Comparison of ENCODE assay signal across 17 cellular contexts in the genomic region with DNA sequence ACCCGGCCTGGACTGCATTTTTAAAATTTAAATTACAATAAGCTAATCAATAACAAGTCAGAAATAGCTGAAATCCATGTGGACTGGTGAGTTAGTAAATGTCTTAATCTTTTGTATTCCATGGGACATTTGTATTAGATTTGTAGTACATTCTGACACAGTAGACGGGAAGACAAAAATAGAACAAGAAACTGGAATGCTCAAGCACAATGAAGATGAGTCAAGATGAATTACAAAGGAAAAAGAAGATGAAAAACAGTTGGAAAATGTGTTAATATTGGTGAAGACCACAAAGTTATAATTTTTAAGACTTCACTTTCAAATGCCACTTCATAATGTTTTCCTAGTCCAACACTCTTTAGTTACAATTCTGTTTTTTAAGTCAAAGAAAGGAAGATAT.
DNase-seq lines count a peak whose midpoint lies in the region; ATAC-seq, FAIRE-seq and TF ChIP-seq lines count a peak whose summit lies in the region.
"Had no signal": no experiment of that assay in that cellular context is flagged by ENCODE, and none has a peak within 500 bp of the region (broad histone marks: within the 10 kb centered on the region; RNA-seq: fewer than 3 reads in every experiment).

No MANE protein-coding gene starts in this region.

- H2AFZ ChIP-seq in mammary epithelial cell (ENCODE audit: low read depth, low read length), result no peak overlapping the region
- H2AFZ ChIP-seq: GM23338 had no signal

- no peak overlapping the region for H3K4me3 Mint-ChIP-seq in activated CD4-positive, alpha-beta T cell treated with anti-CD3 and anti-CD28 coated beads, Interleukin-2, amount 10 ng/mL, durations not matched to agents 7 days and 5 days
- H3K4me3 Mint-ChIP-seq: CD4-positive, alpha-beta memory T cell; GM23338 had no signal

- TF ChIP-seq CTCF in mammary epithelial cell (conservative IDR thresholded peaks at IDR 0.05 in 1 of 2, IDR thresholded peaks at IDR 0.05 in 1 of 2; ENCODE audit: extremely low read depth in 1 of 2, insufficient read depth in 1 of 2, low read depth in 1 of 2, low read length in 2 of 2), result no peak

- WGBS in mammary epithelial cell (ENCODE audit: low coverage, missing lambda C conversion rate), result 100% methylated on average over 2 of the region's 2 CpGs

- peaks cover 40% of the 10 kb centered on the region for H3K36me3 Mint-ChIP-seq in activated CD4-positive, alpha-beta T cell treated with anti-CD3 and anti-CD28 coated beads, Interleukin-2, amount 10 ng/mL, durations not matched to agents 7 days and 5 days (ENCODE audit: low read depth)

- no peaks in the 10 kb centered on the region for H3K79me2 ChIP-seq in mammary epithelial cell (ENCODE audit: insufficient read depth, low read length)

- ATAC-seq in GM18519 (IDR thresholded peaks at IDR 0.05; ENCODE audit: low FRiP score, unreplicated experiment), result no peak
- ATAC-seq: GM23338 had no signal

- BruUV-seq in mammary epithelial cell (replicated peaks; lab: Mats Ljungman, UMichigan), result no TSS peak

- CTCF ChIA-PET in activated CD4-positive, alpha-beta T cell treated with anti-CD3 and anti-CD28 coated beads, Interleukin-2, amount 10 ng/mL, durations not matched to agents 7 days and 5 days (lab: Charles Lee), result interaction anchor here (0.6 kb wide), 1 partner anchor 558 kb away, joined by 4 read pairs; no protein-coding TSS in a partner anchor
- CTCF ChIA-PET in mammary epithelial cell (lab: Charles Lee; ENCODE audit: low non-redundant PET), result no interaction called here

- no peaks in the 10 kb centered on the region for H3K9me3 Mint-ChIP-seq in activated CD4-positive, alpha-beta T cell treated with anti-CD3 and anti-CD28 coated beads, Interleukin-2, amount 10 ng/mL, durations not matched to agents 7 days and 5 days
- H3K9me3 Mint-ChIP-seq: CD4-positive, alpha-beta memory T cell; GM23338 had no signal

- peaks cover 7% of the 10 kb centered on the region for H3K36me3 ChIP-seq in mammary epithelial cell (ENCODE audit: insufficient read depth, low read length)

- no peak overlapping the region for H3K4me3 ChIP-seq in mammary epithelial cell (replicated peaks in 1 of 3; ENCODE audit: insufficient read depth in 1 of 3, low read depth in 2 of 3, low read length in 3 of 3)
- H3K4me3 ChIP-seq: GM23338 had no signal

- no peaks in the 10 kb centered on the region for H3K27me3 ChIP-seq in mammary epithelial cell (ENCODE audit: insufficient read depth, low read length)
- H3K27me3 ChIP-seq: BE2C had no signal

- POLR2A ChIA-PET in activated CD4-positive, alpha-beta T cell treated with anti-CD3 and anti-CD28 coated beads, Interleukin-2, amount 10 ng/mL, durations not matched to agents 7 days and 5 days (lab: Charles Lee), result interaction anchor here (0.6 kb wide), 1 partner anchor 41 kb away, joined by 4 read pairs; no protein-coding TSS in a partner anchor

- H4K20me1 ChIP-seq in mammary epithelial cell (ENCODE audit: insufficient read depth, low read length), result no peaks in the 10 kb centered on the region

- H3K27me3 Mint-ChIP-seq in activated CD4-positive, alpha-beta T cell treated with anti-CD3 and anti-CD28 coated beads, Interleukin-2, amount 10 ng/mL, durations not matched to agents 7 days and 5 days, result no peaks in the 10 kb centered on the region
- H3K27me3 Mint-ChIP-seq: CD4-positive, alpha-beta memory T cell had no signal

- H3K4me1 Mint-ChIP-seq in activated CD4-positive, alpha-beta T cell treated with anti-CD3 and anti-CD28 coated beads, Interleukin-2, amount 10 ng/mL, durations not matched to agents 7 days and 5 days, result no peaks in the 10 kb centered on the region
- H3K4me1 Mint-ChIP-seq: CD4-positive, alpha-beta memory T cell; GM23338 had no signal

- no peak for DNase-seq in activated CD4-positive, alpha-beta T cell treated with anti-CD3 and anti-CD28 coated beads, Interleukin-2, amount 10 ng/mL, durations not matched to agents 7 days and 5 days
- no peak for DNase-seq in activated CD4-positive, alpha-beta T cell treated with anti-CD3 and anti-CD28 coated beads for 4 hours
- DNase-seq in LHCN-M2 (ENCODE audit: low read depth) (peak; percentile 56), fibroblast of gingiva (ENCODE audit: low read depth) (peak; percentile 14), RCC 7860 (ENCODE audit: low spot score) (no peak), superior temporal gyrus (ENCODE audit: extremely low spot score) (no peak), mammary epithelial cell (no peak)
- DNase-seq: BE2C; CD4-positive, alpha-beta memory T cell; DMS79 treated with DMSO at 0.1 percent for 48 hours; GDM1; H7; IMR-90 had no signal

- intact Hi-C loops in mammary epithelial cell (cut with micrococcal nuclease), result no loop called here

- H3K27ac Mint-ChIP-seq in activated CD4-positive, alpha-beta T cell treated with anti-CD3 and anti-CD28 coated beads, Interleukin-2, amount 10 ng/mL, durations not matched to agents 7 days and 5 days, result peak overlapping the region; percentile 41
- H3K27ac Mint-ChIP-seq: CD4-positive, alpha-beta memory T cell; GM23338 had no signal

- in situ Hi-C loops in mammary epithelial cell (cut with MboI; ENCODE audit: low sequenced_read_pairs in 2 of 2), result no loop called here

- H3K9ac ChIP-seq in mammary epithelial cell (ENCODE audit: insufficient read depth, low read length), result no peak overlapping the region

- no peaks in the 10 kb centered on the region for H3K4me1 ChIP-seq in mammary epithelial cell (ENCODE audit: insufficient read depth, low read length)
- H3K4me1 ChIP-seq: BE2C had no signal

- H3K9me3 ChIP-seq in mammary epithelial cell (replicated peaks; ENCODE audit: insufficient read depth, low read length), result no peaks in the 10 kb centered on the region
- H3K9me3 ChIP-seq: BE2C had no signal

- no peak overlapping the region for H3K27ac ChIP-seq in mammary epithelial cell (ENCODE audit: insufficient read depth, low read depth, low read length)
- H3K27ac ChIP-seq: 22Rv1, C4-2B had no signal

- dilution Hi-C loops in mammary epithelial cell (cut with HindIII; ENCODE audit: low sequenced_read_pairs), result no loop called here

- H3K4me2 ChIP-seq in mammary epithelial cell (ENCODE audit: insufficient read depth, low read depth, low read length), result no peak overlapping the region
- H3K4me2 ChIP-seq: GM23338 had no signal

- no peak for FAIRE-seq in RCC 7860 (lab: Jason Lieb, UNC)

Comparison
In these comparisons a context has a peak if more than half of its experiments do, and no peak if none do; other contexts are left out.
1. DNase-seq: peak in LHCN-M2 (single experiment) and fibroblast of gingiva (single experiment); none in activated CD4-positive, alpha-beta T cell treated with anti-CD3 and anti-CD28 coated beads, Interleukin-2, amount 10 ng/mL, durations not matched to agents 7 days and 5 days (single experiment), activated CD4-positive, alpha-beta T cell treated with anti-CD3 and anti-CD28 coated beads for 4 hours (0 of 2), RCC 7860 (single experiment), superior temporal gyrus (single experiment) and mammary epithelial cell (single experiment).